In the genomic region with DNA sequence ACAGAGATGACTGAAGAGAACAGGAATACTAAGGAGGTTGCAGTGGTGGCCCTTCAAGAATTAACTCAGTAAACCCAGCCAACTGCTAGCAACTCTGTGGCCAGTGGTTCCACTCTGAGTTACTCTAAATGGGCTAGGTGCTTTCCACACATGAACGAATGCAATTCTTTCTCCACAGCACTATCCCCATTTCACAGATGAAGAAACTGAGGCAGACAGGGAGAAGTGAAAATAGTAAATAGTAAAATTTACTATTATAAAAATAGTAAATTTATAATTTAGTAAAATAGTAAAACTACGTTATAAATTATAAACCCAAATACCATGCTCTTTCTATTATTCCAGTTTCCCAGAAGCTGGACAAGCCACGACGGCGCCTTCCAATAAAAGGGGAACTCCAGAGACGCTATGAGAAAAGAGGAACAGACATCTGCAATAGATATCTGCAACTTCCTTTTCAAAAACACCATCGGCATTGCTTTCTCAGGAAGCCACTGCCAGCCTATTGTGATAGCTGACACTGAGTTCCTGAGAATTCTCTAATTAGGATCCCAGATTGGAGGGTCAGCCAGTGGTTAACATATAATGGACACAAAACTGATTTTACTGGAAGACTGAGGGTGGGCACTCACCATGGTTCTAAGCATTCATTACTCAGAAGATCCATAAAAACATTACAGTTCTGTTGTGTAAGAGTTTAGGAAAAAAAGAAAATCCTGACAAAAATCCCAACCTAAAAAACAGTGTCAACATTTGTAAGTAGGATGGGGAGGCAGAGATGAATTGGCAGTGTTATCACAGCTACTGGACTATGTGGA, we compare ENCODE assay signal across 11 cellular contexts. TPM values are rescaled to one million over a fixed set of nuclear protein-coding genes. Genes with fewer than 3 reads are reported as not detected.
DNase-seq lines count a peak whose midpoint lies in the region; ATAC-seq and TF ChIP-seq lines count a peak whose summit lies in the region.
"Had no signal": no experiment of that assay in that cellular context is flagged by ENCODE, and none has a peak within 500 bp of the region (broad histone marks: within the 10 kb centered on the region; RNA-seq: fewer than 3 reads in every experiment).

No MANE protein-coding gene starts in this region.

- peak overlapping the region; percentile 72 for H3K27ac Mint-ChIP-seq in neural crest cell (ENCODE audit: unreplicated experiment)

- H3K27me3 ChIP-seq in DOHH2 (ENCODE audit: control insufficient read depth, low read length): no peaks in the 10 kb centered on the region
- H3K27me3 ChIP-seq in colonic mucosa: no peaks in the 10 kb centered on the region
- H3K27me3 ChIP-seq in body of pancreas: no peaks in the 10 kb centered on the region
- no peaks in the 10 kb centered on the region for H3K27me3 ChIP-seq in brain microvascular endothelial cell (replicated peaks)
- H3K27me3 ChIP-seq: tibial nerve had no signal

- H3K4me3 Mint-ChIP-seq in neural crest cell: no peak overlapping the region

- TF ChIP-seq CTCF in DOHH2 (IDR thresholded peaks at IDR 0.05; ENCODE audit: low read depth, low read length, poor library complexity, severe bottlenecking) (no peak), colonic mucosa (IDR thresholded peaks at IDR 0.05) (no peak), neural crest cell (conservative IDR thresholded peaks at IDR 0.05) (no peak), body of pancreas (IDR thresholded peaks at IDR 0.05) (no peak), brain microvascular endothelial cell (IDR thresholded peaks at IDR 0.05; ENCODE audit: low read depth, low read length, missing control alignments) (no peak)

- H3F3A ChIP-seq in DOHH2 (ENCODE audit: control insufficient read depth, insufficient read depth): no peaks in the 10 kb centered on the region

- peaks cover 38% of the 10 kb centered on the region for H3K4me1 ChIP-seq in DOHH2 (ENCODE audit: control insufficient read depth, low read length)
- peaks cover 7% of the 10 kb centered on the region for H3K4me1 ChIP-seq in colonic mucosa
- peaks cover 27% of the 10 kb centered on the region for H3K4me1 ChIP-seq in body of pancreas

- H3K9ac ChIP-seq in colonic mucosa (ENCODE audit: low read depth in 2 of 2, low read length in 2 of 2): no peak overlapping the region

- DNase-seq in NAMALWA (ENCODE audit: low spot score) (peak; percentile 50), colonic mucosa (peak; percentile 17), neural crest cell (ENCODE audit: low read depth, low spot score) (no peak), body of pancreas (no peak), brain microvascular endothelial cell (no peak), LoVo (ENCODE audit: low spot score) (no peak)
- DNase-seq: NCI-H1092, small intestine had no signal

- peak overlapping the region; percentile 33 for H3K4me2 ChIP-seq in DOHH2 (ENCODE audit: low read length)

- H3K36me3 ChIP-seq in DOHH2 (ENCODE audit: control insufficient read depth, low read length) (peaks cover 67% of the 10 kb centered on the region), colonic mucosa (no peaks in the 10 kb centered on the region), body of pancreas (replicated peaks in 1 of 2; ENCODE audit: insufficient read depth in 1 of 2, low read depth in 2 of 2) (peaks cover 0 to 2% of the 10 kb centered on the region in 2 donors), brain microvascular endothelial cell (replicated peaks) (peaks cover 23% of the 10 kb centered on the region)

- H3K4me3 ChIP-seq in DOHH2 (ENCODE audit: low read length) (no peak overlapping the region), colonic mucosa (no peak overlapping the region), body of pancreas (no peak overlapping the region), brain microvascular endothelial cell (ENCODE audit: low read depth, low read length) (no peak overlapping the region)
- H3K4me3 ChIP-seq: tibial nerve had no signal

- H3K27ac ChIP-seq in DOHH2 (ENCODE audit: low read depth, low read length) (no peak overlapping the region), colonic mucosa (peak overlapping the region; percentile 1), body of pancreas (no peak overlapping the region), brain microvascular endothelial cell (no peak overlapping the region)

- ATAC-seq in body of pancreas (no peak), GM19397 (IDR thresholded peaks at IDR 0.05; ENCODE audit: unreplicated experiment) (no peak)

- H3K4me1 Mint-ChIP-seq in neural crest cell: peaks cover 40% of the 10 kb centered on the region

- H3K9me3 Mint-ChIP-seq in neural crest cell: no peaks in the 10 kb centered on the region

- peaks cover 6% of the 10 kb centered on the region for H3K36me3 Mint-ChIP-seq in neural crest cell (ENCODE audit: low read depth)

- in situ Hi-C loops in brain microvascular endothelial cell (cut with HindIII; ENCODE audit: low pct_ligation_motif_present, low sequenced_read_pairs): no loop called here

- no peaks in the 10 kb centered on the region for H3K27me3 Mint-ChIP-seq in neural crest cell (ENCODE audit: low read depth)

- no peak for TF ChIP-seq POLR2A in body of pancreas (IDR thresholded peaks at IDR 0.05)

- peaks cover 47% of the 10 kb centered on the region for H4K20me1 ChIP-seq in DOHH2 (ENCODE audit: control insufficient read depth, insufficient read depth, low read depth, low read length)

- H3K9me3 ChIP-seq in DOHH2 (ENCODE audit: control insufficient read depth, insufficient read depth, low read length) (no peaks in the 10 kb centered on the region), colonic mucosa (no peaks in the 10 kb centered on the region), body of pancreas (no peaks in the 10 kb centered on the region)
- H3K9me3 ChIP-seq: tibial nerve had no signal

- WGBS in body of pancreas, 2 donors: 63 to 74% methylated on average over 7 of the region's 7 CpGs

- H3K9me2 ChIP-seq in DOHH2 (replicated peaks; ENCODE audit: control insufficient read depth, low read length): no peaks in the 10 kb centered on the region

- peaks cover 85% of the 10 kb centered on the region for H3K79me2 ChIP-seq in DOHH2 (ENCODE audit: control insufficient read depth, low read length)

- intact Hi-C loops in colonic mucosa (cut with DNase I) (no loop called here), body of pancreas (cut with DNase I) (no loop called here)

RNA-seq across cellular contexts. Expression of a gene that starts 16.2 kb away (rescaled TPM):
- total RNA-seq in colonic mucosa: 100 to 1,000 TPM; 307 to 310 TPM
- 176 and 185 TPM in 2 replicates for total RNA-seq in neural crest cell
- total RNA-seq in body of pancreas: 10 to 100 TPM; 47.5 to 57.7 TPM

RNA-seq across cellular contexts. Expression of a gene that starts 47.7 kb away (rescaled TPM):
- total RNA-seq in colonic mucosa (100 to 1,000 TPM; 202 to 345 TPM), neural crest cell (1.6 and 2.4 TPM in 2 replicates), body of pancreas (10 to 100 TPM; 14.8 to 20.0 TPM)

Comparison
In these comparisons a context has a peak if more than half of its experiments do, and no peak if none do; other contexts are left out.
1. DNase-seq: peak in NAMALWA (single experiment) and colonic mucosa (single experiment); none in neural crest cell (single experiment), body of pancreas (0 of 4), brain microvascular endothelial cell (single experiment) and LoVo (single experiment).
2. RNA of a gene that starts 47.7 kb away (total RNA-seq): 202 to 345 TPM in colonic mucosa; 14.8 to 20.0 TPM in body of pancreas and 1.6 to 2.4 TPM in neural crest cell; every median in the first group is over 4 times any median in the second.